Comparison of ENCODE assay signal across 1 cellular context in the genomic region with DNA sequence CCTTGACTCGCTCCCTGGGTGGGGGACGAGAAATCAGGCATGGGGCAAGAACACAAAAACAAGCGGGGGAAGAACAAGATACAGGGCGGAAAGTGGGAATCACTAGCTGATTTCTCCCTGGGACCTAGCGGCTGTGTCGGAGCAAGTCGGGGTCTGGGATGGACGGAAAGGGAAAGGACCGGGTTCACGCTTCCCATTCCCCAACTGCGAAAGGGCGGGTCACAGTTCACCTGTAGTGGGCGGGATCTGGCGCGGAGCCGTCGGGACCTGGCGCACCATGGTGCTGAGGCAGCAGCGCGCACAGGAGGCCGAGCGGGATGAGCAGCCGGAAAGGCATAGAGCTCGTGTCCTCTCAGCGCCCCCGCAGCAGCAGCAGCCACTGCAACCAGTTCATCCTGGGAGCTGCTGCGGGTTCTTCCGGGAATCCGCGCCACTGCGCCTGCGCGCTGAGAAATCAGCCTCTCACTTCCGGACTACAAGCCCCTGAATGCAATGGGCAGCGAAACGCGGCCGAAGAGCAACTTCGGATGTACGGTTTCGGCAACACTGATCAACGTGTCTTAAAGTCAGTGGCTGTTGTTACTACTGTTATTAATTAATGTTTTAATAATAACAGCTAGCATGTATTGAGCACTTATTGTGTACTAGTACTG.
TF ChIP-seq lines count a peak whose summit lies in the region.

A gene with protein sequence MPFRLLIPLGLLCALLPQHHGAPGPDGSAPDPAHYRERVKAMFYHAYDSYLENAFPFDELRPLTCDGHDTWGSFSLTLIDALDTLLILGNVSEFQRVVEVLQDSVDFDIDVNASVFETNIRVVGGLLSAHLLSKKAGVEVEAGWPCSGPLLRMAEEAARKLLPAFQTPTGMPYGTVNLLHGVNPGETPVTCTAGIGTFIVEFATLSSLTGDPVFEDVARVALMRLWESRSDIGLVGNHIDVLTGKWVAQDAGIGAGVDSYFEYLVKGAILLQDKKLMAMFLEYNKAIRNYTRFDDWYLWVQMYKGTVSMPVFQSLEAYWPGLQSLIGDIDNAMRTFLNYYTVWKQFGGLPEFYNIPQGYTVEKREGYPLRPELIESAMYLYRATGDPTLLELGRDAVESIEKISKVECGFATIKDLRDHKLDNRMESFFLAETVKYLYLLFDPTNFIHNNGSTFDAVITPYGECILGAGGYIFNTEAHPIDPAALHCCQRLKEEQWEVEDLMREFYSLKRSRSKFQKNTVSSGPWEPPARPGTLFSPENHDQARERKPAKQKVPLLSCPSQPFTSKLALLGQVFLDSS (minus strand): TSS at position 415 of the 653 bp plus-strand sequence. CDS start 78 bp downstream, at position 337.

TF ChIP-seq in K562, 482 proteins besides CTCF, POLR2A, EP300 and RAD21 (continued from another document and continues in another):
- TF ChIP-seq, protein P1, sequence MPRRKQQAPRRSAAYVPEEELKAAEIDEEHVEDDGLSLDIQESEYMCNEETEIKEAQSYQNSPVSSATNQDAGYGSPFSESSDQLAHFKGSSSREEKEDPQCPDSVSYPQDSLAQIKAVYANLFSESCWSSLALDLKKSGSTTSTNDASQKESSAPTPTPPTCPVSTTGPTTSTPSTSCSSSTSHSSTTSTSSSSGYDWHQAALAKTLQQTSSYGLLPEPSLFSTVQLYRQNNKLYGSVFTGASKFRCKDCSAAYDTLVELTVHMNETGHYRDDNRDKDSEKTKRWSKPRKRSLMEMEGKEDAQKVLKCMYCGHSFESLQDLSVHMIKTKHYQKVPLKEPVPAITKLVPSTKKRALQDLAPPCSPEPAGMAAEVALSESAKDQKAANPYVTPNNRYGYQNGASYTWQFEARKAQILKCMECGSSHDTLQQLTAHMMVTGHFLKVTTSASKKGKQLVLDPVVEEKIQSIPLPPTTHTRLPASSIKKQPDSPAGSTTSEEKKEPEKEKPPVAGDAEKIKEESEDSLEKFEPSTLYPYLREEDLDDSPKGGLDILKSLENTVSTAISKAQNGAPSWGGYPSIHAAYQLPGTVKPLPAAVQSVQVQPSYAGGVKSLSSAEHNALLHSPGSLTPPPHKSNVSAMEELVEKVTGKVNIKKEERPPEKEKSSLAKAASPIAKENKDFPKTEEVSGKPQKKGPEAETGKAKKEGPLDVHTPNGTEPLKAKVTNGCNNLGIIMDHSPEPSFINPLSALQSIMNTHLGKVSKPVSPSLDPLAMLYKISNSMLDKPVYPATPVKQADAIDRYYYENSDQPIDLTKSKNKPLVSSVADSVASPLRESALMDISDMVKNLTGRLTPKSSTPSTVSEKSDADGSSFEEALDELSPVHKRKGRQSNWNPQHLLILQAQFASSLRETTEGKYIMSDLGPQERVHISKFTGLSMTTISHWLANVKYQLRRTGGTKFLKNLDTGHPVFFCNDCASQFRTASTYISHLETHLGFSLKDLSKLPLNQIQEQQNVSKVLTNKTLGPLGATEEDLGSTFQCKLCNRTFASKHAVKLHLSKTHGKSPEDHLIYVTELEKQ (CRISPR knock-in tag; IDR thresholded peaks at IDR 0.05), result no peak
- no peak for TF ChIP-seq ZNF324 (CRISPR knock-in tag; IDR thresholded peaks at IDR 0.05)
- TF ChIP-seq, protein P2, sequence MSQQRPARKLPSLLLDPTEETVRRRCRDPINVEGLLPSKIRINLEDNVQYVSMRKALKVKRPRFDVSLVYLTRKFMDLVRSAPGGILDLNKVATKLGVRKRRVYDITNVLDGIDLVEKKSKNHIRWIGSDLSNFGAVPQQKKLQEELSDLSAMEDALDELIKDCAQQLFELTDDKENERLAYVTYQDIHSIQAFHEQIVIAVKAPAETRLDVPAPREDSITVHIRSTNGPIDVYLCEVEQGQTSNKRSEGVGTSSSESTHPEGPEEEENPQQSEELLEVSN (IDR thresholded peaks at IDR 0.05; ENCODE audit: borderline replicate concordance in 1 of 2, extremely low read depth in 1 of 2, insufficient read depth in 1 of 2, insufficient read length in 1 of 2, low read depth in 1 of 2, low read length in 1 of 2, poor library complexity in 1 of 2, severe bottlenecking in 1 of 2), result peak; percentile 65 to 85
- TF ChIP-seq BRF1 (IDR thresholded peaks at IDR 0.05; ENCODE audit: borderline replicate concordance, extremely low read depth, insufficient read length), result no peak
- no peak for TF ChIP-seq SREBF1 (IDR thresholded peaks at IDR 0.05; ENCODE audit: borderline replicate concordance, low read depth, low read length)
- peak in 1 of 2 experiments; percentile 84; a peak in 2 of 4 replicates for TF ChIP-seq HDAC1 (IDR thresholded peaks at IDR 0.05)
- TF ChIP-seq HNRNPH1 (optimal IDR thresholded peaks at IDR 0.05; ENCODE audit: low read depth, low read length), result no peak
- TF ChIP-seq CBX5 (IDR thresholded peaks at IDR 0.05; ENCODE audit: borderline replicate concordance, low read depth), result no peak
- peak; percentile 38 to 39; a peak in 1 of 4 replicates for TF ChIP-seq SIN3A (IDR thresholded peaks at IDR 0.05; ENCODE audit: borderline replicate concordance in 2 of 2, control insufficient read depth in 1 of 2, low read depth in 2 of 2, low read length in 2 of 2)
- TF ChIP-seq NCOA4 (IDR thresholded peaks at IDR 0.05; ENCODE audit: partially characterized antibody), result no peak
- TF ChIP-seq KLF1 (tag; IDR thresholded peaks at IDR 0.05), result no peak
- TF ChIP-seq, protein P3, sequence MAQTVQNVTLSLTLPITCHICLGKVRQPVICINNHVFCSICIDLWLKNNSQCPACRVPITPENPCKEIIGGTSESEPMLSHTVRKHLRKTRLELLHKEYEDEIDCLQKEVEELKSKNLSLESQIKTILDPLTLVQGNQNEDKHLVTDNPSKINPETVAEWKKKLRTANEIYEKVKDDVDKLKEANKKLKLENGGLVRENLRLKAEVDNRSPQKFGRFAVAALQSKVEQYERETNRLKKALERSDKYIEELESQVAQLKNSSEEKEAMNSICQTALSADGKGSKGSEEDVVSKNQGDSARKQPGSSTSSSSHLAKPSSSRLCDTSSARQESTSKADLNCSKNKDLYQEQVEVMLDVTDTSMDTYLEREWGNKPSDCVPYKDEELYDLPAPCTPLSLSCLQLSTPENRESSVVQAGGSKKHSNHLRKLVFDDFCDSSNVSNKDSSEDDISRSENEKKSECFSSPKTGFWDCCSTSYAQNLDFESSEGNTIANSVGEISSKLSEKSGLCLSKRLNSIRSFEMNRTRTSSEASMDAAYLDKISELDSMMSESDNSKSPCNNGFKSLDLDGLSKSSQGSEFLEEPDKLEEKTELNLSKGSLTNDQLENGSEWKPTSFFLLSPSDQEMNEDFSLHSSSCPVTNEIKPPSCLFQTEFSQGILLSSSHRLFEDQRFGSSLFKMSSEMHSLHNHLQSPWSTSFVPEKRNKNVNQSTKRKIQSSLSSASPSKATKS (CRISPR knock-in tag; IDR thresholded peaks at IDR 0.05), result no peak
- TF ChIP-seq, protein P4, sequence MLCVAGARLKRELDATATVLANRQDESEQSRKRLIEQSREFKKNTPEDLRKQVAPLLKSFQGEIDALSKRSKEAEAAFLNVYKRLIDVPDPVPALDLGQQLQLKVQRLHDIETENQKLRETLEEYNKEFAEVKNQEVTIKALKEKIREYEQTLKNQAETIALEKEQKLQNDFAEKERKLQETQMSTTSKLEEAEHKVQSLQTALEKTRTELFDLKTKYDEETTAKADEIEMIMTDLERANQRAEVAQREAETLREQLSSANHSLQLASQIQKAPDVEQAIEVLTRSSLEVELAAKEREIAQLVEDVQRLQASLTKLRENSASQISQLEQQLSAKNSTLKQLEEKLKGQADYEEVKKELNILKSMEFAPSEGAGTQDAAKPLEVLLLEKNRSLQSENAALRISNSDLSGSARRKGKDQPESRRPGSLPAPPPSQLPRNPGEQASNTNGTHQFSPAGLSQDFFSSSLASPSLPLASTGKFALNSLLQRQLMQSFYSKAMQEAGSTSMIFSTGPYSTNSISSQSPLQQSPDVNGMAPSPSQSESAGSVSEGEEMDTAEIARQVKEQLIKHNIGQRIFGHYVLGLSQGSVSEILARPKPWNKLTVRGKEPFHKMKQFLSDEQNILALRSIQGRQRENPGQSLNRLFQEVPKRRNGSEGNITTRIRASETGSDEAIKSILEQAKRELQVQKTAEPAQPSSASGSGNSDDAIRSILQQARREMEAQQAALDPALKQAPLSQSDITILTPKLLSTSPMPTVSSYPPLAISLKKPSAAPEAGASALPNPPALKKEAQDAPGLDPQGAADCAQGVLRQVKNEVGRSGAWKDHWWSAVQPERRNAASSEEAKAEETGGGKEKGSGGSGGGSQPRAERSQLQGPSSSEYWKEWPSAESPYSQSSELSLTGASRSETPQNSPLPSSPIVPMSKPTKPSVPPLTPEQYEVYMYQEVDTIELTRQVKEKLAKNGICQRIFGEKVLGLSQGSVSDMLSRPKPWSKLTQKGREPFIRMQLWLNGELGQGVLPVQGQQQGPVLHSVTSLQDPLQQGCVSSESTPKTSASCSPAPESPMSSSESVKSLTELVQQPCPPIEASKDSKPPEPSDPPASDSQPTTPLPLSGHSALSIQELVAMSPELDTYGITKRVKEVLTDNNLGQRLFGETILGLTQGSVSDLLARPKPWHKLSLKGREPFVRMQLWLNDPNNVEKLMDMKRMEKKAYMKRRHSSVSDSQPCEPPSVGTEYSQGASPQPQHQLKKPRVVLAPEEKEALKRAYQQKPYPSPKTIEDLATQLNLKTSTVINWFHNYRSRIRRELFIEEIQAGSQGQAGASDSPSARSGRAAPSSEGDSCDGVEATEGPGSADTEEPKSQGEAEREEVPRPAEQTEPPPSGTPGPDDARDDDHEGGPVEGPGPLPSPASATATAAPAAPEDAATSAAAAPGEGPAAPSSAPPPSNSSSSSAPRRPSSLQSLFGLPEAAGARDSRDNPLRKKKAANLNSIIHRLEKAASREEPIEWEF (CRISPR knock-in tag; IDR thresholded peaks at IDR 0.05), result no peak
- no peak for TF ChIP-seq SP2 (IDR thresholded peaks at IDR 0.05; ENCODE audit: extremely low read depth, low read depth, low read length, poor library complexity, severe bottlenecking)
- no peak for TF ChIP-seq XRCC4 (IDR thresholded peaks at IDR 0.05; ENCODE audit: extremely low read depth, insufficient read depth, insufficient read length)
- TF ChIP-seq, protein P5, sequence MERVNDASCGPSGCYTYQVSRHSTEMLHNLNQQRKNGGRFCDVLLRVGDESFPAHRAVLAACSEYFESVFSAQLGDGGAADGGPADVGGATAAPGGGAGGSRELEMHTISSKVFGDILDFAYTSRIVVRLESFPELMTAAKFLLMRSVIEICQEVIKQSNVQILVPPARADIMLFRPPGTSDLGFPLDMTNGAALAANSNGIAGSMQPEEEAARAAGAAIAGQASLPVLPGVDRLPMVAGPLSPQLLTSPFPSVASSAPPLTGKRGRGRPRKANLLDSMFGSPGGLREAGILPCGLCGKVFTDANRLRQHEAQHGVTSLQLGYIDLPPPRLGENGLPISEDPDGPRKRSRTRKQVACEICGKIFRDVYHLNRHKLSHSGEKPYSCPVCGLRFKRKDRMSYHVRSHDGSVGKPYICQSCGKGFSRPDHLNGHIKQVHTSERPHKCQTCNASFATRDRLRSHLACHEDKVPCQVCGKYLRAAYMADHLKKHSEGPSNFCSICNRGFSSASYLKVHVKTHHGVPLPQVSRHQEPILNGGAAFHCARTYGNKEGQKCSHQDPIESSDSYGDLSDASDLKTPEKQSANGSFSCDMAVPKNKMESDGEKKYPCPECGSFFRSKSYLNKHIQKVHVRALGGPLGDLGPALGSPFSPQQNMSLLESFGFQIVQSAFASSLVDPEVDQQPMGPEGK (CRISPR knock-in tag; IDR thresholded peaks at IDR 0.05; ENCODE audit: borderline replicate concordance), result no peak
- TF ChIP-seq, protein P6, sequence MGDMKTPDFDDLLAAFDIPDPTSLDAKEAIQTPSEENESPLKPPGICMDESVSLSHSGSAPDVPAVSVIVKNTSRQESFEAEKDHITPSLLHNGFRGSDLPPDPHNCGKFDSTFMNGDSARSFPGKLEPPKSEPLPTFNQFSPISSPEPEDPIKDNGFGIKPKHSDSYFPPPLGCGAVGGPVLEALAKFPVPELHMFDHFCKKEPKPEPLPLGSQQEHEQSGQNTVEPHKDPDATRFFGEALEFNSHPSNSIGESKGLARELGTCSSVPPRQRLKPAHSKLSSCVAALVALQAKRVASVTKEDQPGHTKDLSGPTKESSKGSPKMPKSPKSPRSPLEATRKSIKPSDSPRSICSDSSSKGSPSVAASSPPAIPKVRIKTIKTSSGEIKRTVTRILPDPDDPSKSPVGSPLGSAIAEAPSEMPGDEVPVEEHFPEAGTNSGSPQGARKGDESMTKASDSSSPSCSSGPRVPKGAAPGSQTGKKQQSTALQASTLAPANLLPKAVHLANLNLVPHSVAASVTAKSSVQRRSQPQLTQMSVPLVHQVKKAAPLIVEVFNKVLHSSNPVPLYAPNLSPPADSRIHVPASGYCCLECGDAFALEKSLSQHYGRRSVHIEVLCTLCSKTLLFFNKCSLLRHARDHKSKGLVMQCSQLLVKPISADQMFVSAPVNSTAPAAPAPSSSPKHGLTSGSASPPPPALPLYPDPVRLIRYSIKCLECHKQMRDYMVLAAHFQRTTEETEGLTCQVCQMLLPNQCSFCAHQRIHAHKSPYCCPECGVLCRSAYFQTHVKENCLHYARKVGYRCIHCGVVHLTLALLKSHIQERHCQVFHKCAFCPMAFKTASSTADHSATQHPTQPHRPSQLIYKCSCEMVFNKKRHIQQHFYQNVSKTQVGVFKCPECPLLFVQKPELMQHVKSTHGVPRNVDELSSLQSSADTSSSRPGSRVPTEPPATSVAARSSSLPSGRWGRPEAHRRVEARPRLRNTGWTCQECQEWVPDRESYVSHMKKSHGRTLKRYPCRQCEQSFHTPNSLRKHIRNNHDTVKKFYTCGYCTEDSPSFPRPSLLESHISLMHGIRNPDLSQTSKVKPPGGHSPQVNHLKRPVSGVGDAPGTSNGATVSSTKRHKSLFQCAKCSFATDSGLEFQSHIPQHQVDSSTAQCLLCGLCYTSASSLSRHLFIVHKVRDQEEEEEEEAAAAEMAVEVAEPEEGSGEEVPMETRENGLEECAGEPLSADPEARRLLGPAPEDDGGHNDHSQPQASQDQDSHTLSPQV (IDR thresholded peaks at IDR 0.05), result 0 out of 2 replicates have a peak, but pooled peaks have one; percentile 59
- TF ChIP-seq POLR2AphosphoS5 (IDR thresholded peaks at IDR 0.05; ENCODE audit: control insufficient read depth, insufficient read depth, low read depth, low read length), result peak; percentile 28; the same call in 1 of the 2 replicates
